23 cellular contexts compared by ENCODE assay signal in genomic region chr2:63268946-63269345, GRCh38.
DNase-seq lines count a peak whose midpoint lies in the region; ATAC-seq, FAIRE-seq and TF ChIP-seq lines count a peak whose summit lies in the region.
"Had no signal": no experiment of that assay in that cellular context is flagged by ENCODE, and none has a peak within 500 bp of the region (broad histone marks: within the 10 kb centered on the region; RNA-seq: fewer than 3 reads in every experiment).

No MANE protein-coding gene starts in this region.

- CTCF ChIA-PET in HepG2 (lab: Yijun Ruan, JAX; ENCODE audit: low intra/inter-chr PET ratio, low total read pairs): no interaction called here
- CTCF ChIA-PET in K562 (lab: Yijun Ruan, JAX; ENCODE audit: low intra/inter-chr PET ratio): no interaction called here

- no peaks in the 10 kb centered on the region for H3K9me1 ChIP-seq in K562 (ENCODE audit: control insufficient read depth, insufficient read depth, low read length)

- H3K27ac ChIP-seq in HepG2 (ENCODE audit: extremely low read length, insufficient read depth, low read length) (no peak overlapping the region), right lobe of liver (no peak overlapping the region), K562 (ENCODE audit: extremely low read depth, low read depth, low read length) (no peak overlapping the region)
- H3K27ac ChIP-seq: 22Rv1; BLaER1 treated with 17β-estradiol and CSF1 and Interleukin-3, amounts not matched to agents 10 nM and 100 nM; C4-2B had no signal

- H2AFZ ChIP-seq in HepG2 (ENCODE audit: low read length): no peak overlapping the region
- H2AFZ ChIP-seq in K562 (ENCODE audit: low read depth, low read length): no peak overlapping the region

- TF ChIP-seq CTCF in HepG2 (CRISPR knock-in tag; IDR thresholded peaks at IDR 0.05) (no peak), right lobe of liver (IDR thresholded peaks at IDR 0.05) (no peak), K562 (IDR thresholded peaks at IDR 0.05 in 2 of 3, conservative IDR thresholded peaks at IDR 0.05 in 1 of 3; ENCODE audit: insufficient read depth in 2 of 3, low read depth in 1 of 3, low read length in 3 of 3) (no peak)

- in situ Hi-C loops in HepG2 (cut with HindIII; ENCODE audit: extremely low pct_ligation_motif_present, low pct_unique_long_range_greater_than_20kb) (no loop called here), K562 (cut with MboI) (no loop called here)

- no peak for ATAC-seq in HepG2
- ATAC-seq in right lobe of liver: no peak
- ATAC-seq in K562: no peak
- no peak for ATAC-seq in Right ventricle myocardium inferior
- ATAC-seq: CD8-positive, alpha-beta T cell; GM12878 had no signal

- no peak for FAIRE-seq in HepG2 (lab: Jason Lieb, UNC)
- no peak for FAIRE-seq in K562 (lab: Jason Lieb, UNC)
- FAIRE-seq: GM12892, GM18507 had no signal

- no peaks in the 10 kb centered on the region for H3K4me1 ChIP-seq in HepG2 (ENCODE audit: insufficient read depth, low read length)
- no peaks in the 10 kb centered on the region for H3K4me1 ChIP-seq in right lobe of liver
- H3K4me1 ChIP-seq in K562 (replicated peaks in 1 of 2; ENCODE audit: control insufficient read depth in 2 of 2, insufficient read depth in 2 of 2, low read length in 2 of 2): no peaks in the 10 kb centered on the region
- H3K4me1 ChIP-seq: BLaER1 treated with 17β-estradiol and CSF1 and Interleukin-3, amounts not matched to agents 10 nM and 100 nM; Caco-2 had no signal

- H3K4me3 ChIP-seq in HepG2 (replicated peaks in 1 of 3; ENCODE audit: insufficient read depth in 1 of 3, low read depth in 2 of 3, low read length in 3 of 3) (no peak overlapping the region), right lobe of liver (no peak overlapping the region), K562 (no peak overlapping the region)
- H3K4me3 ChIP-seq: BLaER1 treated with 17β-estradiol and CSF1 and Interleukin-3, amounts not matched to agents 10 nM and 100 nM; GM12878 had no signal

- no TSS peak for BruUV-seq in HepG2 (replicated peaks; lab: Mats Ljungman, UMichigan)
- BruUV-seq in K562 (replicated peaks; lab: Mats Ljungman, UMichigan): no TSS peak

- TF ChIP-seq POLR2A in HepG2 (IDR thresholded peaks at IDR 0.05; ENCODE audit: insufficient read depth in 1 of 2, low read depth in 2 of 2, low read length in 2 of 2) (no peak), right lobe of liver (IDR thresholded peaks at IDR 0.05) (no peak), K562 (conservative IDR thresholded peaks at IDR 0.05) (no peak)

- H3K4me2 ChIP-seq in HepG2 (ENCODE audit: low read depth, low read length) (no peak overlapping the region), K562 (ENCODE audit: insufficient read depth, low read length) (no peak overlapping the region)
- H3K4me2 ChIP-seq: BLaER1 treated with 17β-estradiol and CSF1 and Interleukin-3, amounts not matched to agents 10 nM and 100 nM had no signal

- no peak for TF ChIP-seq EP300 in HepG2 (IDR thresholded peaks at IDR 0.05; ENCODE audit: low read depth in 2 of 2, low read length in 2 of 2)
- TF ChIP-seq EP300 in HepG2 (CRISPR knock-in tag; IDR thresholded peaks at IDR 0.05; ENCODE audit: borderline replicate concordance): no peak
- no peak for TF ChIP-seq EP300 in K562 (IDR thresholded peaks at IDR 0.05; ENCODE audit: low read length)

- H3K9ac ChIP-seq in HepG2 (ENCODE audit: insufficient read depth, low read depth, low read length): no peak overlapping the region
- no peak overlapping the region for H3K9ac ChIP-seq in K562 (ENCODE audit: insufficient read depth in 1 of 2, low read depth in 2 of 2, low read length in 2 of 2)
- H3K9ac ChIP-seq: BLaER1 treated with 17β-estradiol and CSF1 and Interleukin-3, amounts not matched to agents 10 nM and 100 nM had no signal

- H3K9me3 ChIP-seq in HepG2 (ENCODE audit: low read length) (peaks cover 23% of the 10 kb centered on the region), right lobe of liver (peaks cover 0 to 4% (median 0%) of the 10 kb centered on the region in 4 donors), K562 (replicated peaks; ENCODE audit: control insufficient read depth, insufficient read depth, low read depth, low read length) (no peaks in the 10 kb centered on the region)

- H3K79me2 ChIP-seq in HepG2 (ENCODE audit: insufficient read depth, low read length) (no peaks in the 10 kb centered on the region), K562 (ENCODE audit: control insufficient read depth, insufficient read depth, low read length) (no peaks in the 10 kb centered on the region)

- TF ChIP-seq RAD21 in HepG2 (CRISPR knock-in tag; IDR thresholded peaks at IDR 0.05): no peak
- no peak for TF ChIP-seq RAD21 in K562 (CRISPR knock-in tag; conservative IDR thresholded peaks at IDR 0.05 in 1 of 2, IDR thresholded peaks at IDR 0.05 in 1 of 2)

- H3K36me3 ChIP-seq in HepG2 (replicated peaks in 1 of 2; ENCODE audit: control insufficient read depth in 1 of 2, insufficient read depth in 2 of 2, low read length in 2 of 2) (no peaks in the 10 kb centered on the region), right lobe of liver (no peaks in the 10 kb centered on the region), K562 (ENCODE audit: control insufficient read depth, insufficient read depth, low read length) (no peaks in the 10 kb centered on the region)
- H3K36me3 ChIP-seq: BLaER1 treated with 17β-estradiol and CSF1 and Interleukin-3, amounts not matched to agents 10 nM and 100 nM had no signal

- H3K27me3 ChIP-seq in HepG2 (ENCODE audit: control insufficient read depth in 1 of 2, insufficient read depth in 2 of 2, low read length in 2 of 2): no peaks in the 10 kb centered on the region
- no peaks in the 10 kb centered on the region for H3K27me3 ChIP-seq in right lobe of liver
- H3K27me3 ChIP-seq in K562 (ENCODE audit: control insufficient read depth in 2 of 2, insufficient read depth in 2 of 2, low read length in 2 of 2): no peaks in the 10 kb centered on the region
- H3K27me3 ChIP-seq: BLaER1 treated with 17β-estradiol and CSF1 and Interleukin-3, amounts not matched to agents 10 nM and 100 nM had no signal

- DNase-seq in HepG2 (ENCODE audit: low spot score) (no peak), right lobe of liver (no peak), K562 (ENCODE audit: extremely low read depth in 1 of 4, low spot score in 3 of 4) (no peak), D341Med (ENCODE audit: low spot score) (no peak), Right ventricle myocardium inferior (ENCODE audit: missing footprints) (no peak)
- DNase-seq: ACHN; Caco-2; Calu3; CD4-positive, alpha-beta T cell; CD8-positive, alpha-beta T cell; DMS 273 treated with DMSO at 0.1 percent for 48 hours; DMS153; DMS53; DMS79; DND-41; EL; GDM1 had no signal

- POLR2A ChIA-PET in HepG2 (lab: Yijun Ruan, JAX) (no interaction called here), K562 (lab: Yijun Ruan, JAX) (no interaction called here)

- H4K20me1 ChIP-seq in HepG2 (ENCODE audit: insufficient read depth, low read length) (no peaks in the 10 kb centered on the region), K562 (replicated peaks; ENCODE audit: control insufficient read depth, insufficient read depth, low read length) (no peaks in the 10 kb centered on the region)
- H4K20me1 ChIP-seq: BLaER1 treated with 17β-estradiol and CSF1 and Interleukin-3, amounts not matched to agents 10 nM and 100 nM had no signal

- intact Hi-C loops in HepG2 (cut with micrococcal nuclease; ENCODE audit: unreplicated experiment) (no loop called here), right lobe of liver (cut with DNase I) (no loop called here), K562 (cut with micrococcal nuclease) (no loop called here), Right ventricle myocardium inferior (cut with DNase I) (no loop called here)

TF ChIP-seq in HepG2, 621 proteins besides CTCF, POLR2A, EP300 and RAD21 (continues in another document):
- no peak for TF ChIP-seq EED (CRISPR knock-in tag; IDR thresholded peaks at IDR 0.05)

TF ChIP-seq in K562, 482 proteins besides CTCF, POLR2A, EP300 and RAD21:
- TF ChIP-seq GATAD2B (IDR thresholded peaks at IDR 0.05; ENCODE audit: borderline replicate concordance) (no peak), ZNF316 (IDR thresholded peaks at IDR 0.05) (peak; percentile 62; the same call in 1 of the 2 replicates), C11orf30 (IDR thresholded peaks at IDR 0.05; ENCODE audit: low read depth) (0 out of 2 replicates have a peak, but pooled peaks have one; percentile 11), ZBTB17 (CRISPR knock-in tag; IDR thresholded peaks at IDR 0.05) (no peak), ETV6 (IDR thresholded peaks at IDR 0.05; ENCODE audit: borderline replicate concordance in 1 of 2, low read depth in 2 of 2, low read length in 1 of 2) (no peak), ETV6 (CRISPR knock-in tag; IDR thresholded peaks at IDR 0.05; ENCODE audit: borderline replicate concordance) (no peak), BHLHE40 (IDR thresholded peaks at IDR 0.05; ENCODE audit: low read length) (no peak), SUPT5H (IDR thresholded peaks at IDR 0.05) (no peak)

Comparison
In these comparisons a context has a peak if more than half of its experiments do, and no peak if none do; other contexts are left out.
1. Of the 241 proteins assayed by ChIP-seq in both HepG2 and K562: peak only in HepG2: MAFF and MAFK; only in K562: none; in both: none; in neither: 239.